ENCODE assay signal across 12 cellular contexts in genomic region chr2:23699526-23699925, GRCh38.
"Had no signal": no experiment of that assay in that cellular context is flagged by ENCODE, and none has a peak within 500 bp of the region (broad histone marks: within the 10 kb centered on the region; RNA-seq: fewer than 3 reads in every experiment).

No MANE protein-coding gene starts in this region.

- H3K9me3 ChIP-seq: SJSA1 had no signal

- H2AFZ ChIP-seq: parathyroid adenoma had no signal

- H3K27me3 Mint-ChIP-seq: activated CD4-positive, alpha-beta T cell treated with anti-CD3 and anti-CD28 coated beads, Interleukin-2, amount 10 ng/mL, durations not matched to agents 7 days and 5 days; stimulated activated memory B cell treated with anti-CD40 and anti-IgM and Interleukin-4, amounts not matched to agents 10 μg/mL and 1 μg/mL and 100 μg/mL, for 72 hours had no signal

- H3K9ac ChIP-seq: parathyroid adenoma had no signal

- H3K4me1 ChIP-seq: parathyroid adenoma had no signal

- H3K9me3 Mint-ChIP-seq: activated CD4-positive, alpha-beta T cell treated with anti-CD3 and anti-CD28 coated beads, Interleukin-2, amount 10 ng/mL, durations not matched to agents 7 days and 5 days had no signal

- H3K4me3 ChIP-seq: dorsolateral prefrontal cortex, SJSA1, tibial nerve had no signal

- H3K4me3 Mint-ChIP-seq: activated CD4-positive, alpha-beta T cell treated with anti-CD3 and anti-CD28 coated beads, Interleukin-2, amount 10 ng/mL, durations not matched to agents 7 days and 5 days; stimulated activated memory B cell treated with anti-CD40 and anti-IgM and Interleukin-4, amounts not matched to agents 10 μg/mL and 1 μg/mL and 100 μg/mL, for 72 hours had no signal

- H3K27me3 ChIP-seq: dorsolateral prefrontal cortex, SJSA1, tibial nerve had no signal

- H3K36me3 ChIP-seq: SJSA1 had no signal

- H3K27ac ChIP-seq: parathyroid adenoma, SJSA1 had no signal

- H3K79me2 ChIP-seq: parathyroid adenoma had no signal

- H3K4me1 Mint-ChIP-seq: activated CD4-positive, alpha-beta T cell treated with anti-CD3 and anti-CD28 coated beads, Interleukin-2, amount 10 ng/mL, durations not matched to agents 7 days and 5 days; stimulated activated memory B cell treated with anti-CD40 and anti-IgM and Interleukin-4, amounts not matched to agents 10 μg/mL and 1 μg/mL and 100 μg/mL, for 72 hours had no signal

- ATAC-seq: esophagus mucosa; stimulated activated memory B cell treated with anti-CD40 and anti-IgM and Interleukin-4, amounts not matched to agents 10 μg/mL and 1 μg/mL and 100 μg/mL, for 72 hours had no signal

- H3K27ac Mint-ChIP-seq: activated CD4-positive, alpha-beta T cell treated with anti-CD3 and anti-CD28 coated beads, Interleukin-2, amount 10 ng/mL, durations not matched to agents 7 days and 5 days; stimulated activated memory B cell treated with anti-CD40 and anti-IgM and Interleukin-4, amounts not matched to agents 10 μg/mL and 1 μg/mL and 100 μg/mL, for 72 hours had no signal

- DNase-seq: activated CD4-positive, alpha-beta T cell treated with anti-CD3 and anti-CD28 coated beads, Interleukin-2, amount 10 ng/mL, durations not matched to agents 7 days and 5 days; activated CD4-positive, CD25-positive, alpha-beta regulatory T cell; anterior cingulate cortex; dorsolateral prefrontal cortex; midbrain; substantia nigra; SW 1271 had no signal
